2 cellular contexts compared by ENCODE assay signal in genomic region chr1:66351913-66352312, GRCh38.
TF ChIP-seq lines count a peak whose summit lies in the region.

No MANE protein-coding gene starts in this region.

TF ChIP-seq in GM12878, 131 proteins besides CTCF, POLR2A, EP300 and RAD21 (continues in another document):
- TF ChIP-seq, protein P1, sequence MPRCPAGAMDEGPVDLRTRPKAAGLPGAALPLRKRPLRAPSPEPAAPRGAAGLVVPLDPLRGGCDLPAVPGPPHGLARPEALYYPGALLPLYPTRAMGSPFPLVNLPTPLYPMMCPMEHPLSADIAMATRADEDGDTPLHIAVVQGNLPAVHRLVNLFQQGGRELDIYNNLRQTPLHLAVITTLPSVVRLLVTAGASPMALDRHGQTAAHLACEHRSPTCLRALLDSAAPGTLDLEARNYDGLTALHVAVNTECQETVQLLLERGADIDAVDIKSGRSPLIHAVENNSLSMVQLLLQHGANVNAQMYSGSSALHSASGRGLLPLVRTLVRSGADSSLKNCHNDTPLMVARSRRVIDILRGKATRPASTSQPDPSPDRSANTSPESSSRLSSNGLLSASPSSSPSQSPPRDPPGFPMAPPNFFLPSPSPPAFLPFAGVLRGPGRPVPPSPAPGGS (IDR thresholded peaks at IDR 0.05; ENCODE audit: borderline replicate concordance, insufficient read depth, low read depth, low read length, poor library complexity, severe bottlenecking) = no peak
- TF ChIP-seq ZNF622 (IDR thresholded peaks at IDR 0.05) = no peak
- TF ChIP-seq ETV6 (conservative IDR thresholded peaks at IDR 0.05 in 1 of 2, IDR thresholded peaks at IDR 0.05 in 1 of 2; ENCODE audit: borderline replicate concordance in 1 of 2, low read depth in 1 of 2) = no peak
- TF ChIP-seq NR2F1 (conservative IDR thresholded peaks at IDR 0.05) = peak; percentile 93
- TF ChIP-seq MYC (IDR thresholded peaks at IDR 0.05; ENCODE audit: insufficient read depth, insufficient read length, insufficient replicate concordance, low read length, severe bottlenecking) = no peak
- no peak for TF ChIP-seq STAT1 (conservative IDR thresholded peaks at IDR 0.05)
- no peak for TF ChIP-seq CHD2 (IDR thresholded peaks at IDR 0.05; ENCODE audit: borderline replicate concordance, low read depth, low read length)
- no peak for TF ChIP-seq PAX8 (IDR thresholded peaks at IDR 0.05)
- TF ChIP-seq MAX (IDR thresholded peaks at IDR 0.05; ENCODE audit: low read depth, low read length) = no peak
- TF ChIP-seq, protein P2, sequence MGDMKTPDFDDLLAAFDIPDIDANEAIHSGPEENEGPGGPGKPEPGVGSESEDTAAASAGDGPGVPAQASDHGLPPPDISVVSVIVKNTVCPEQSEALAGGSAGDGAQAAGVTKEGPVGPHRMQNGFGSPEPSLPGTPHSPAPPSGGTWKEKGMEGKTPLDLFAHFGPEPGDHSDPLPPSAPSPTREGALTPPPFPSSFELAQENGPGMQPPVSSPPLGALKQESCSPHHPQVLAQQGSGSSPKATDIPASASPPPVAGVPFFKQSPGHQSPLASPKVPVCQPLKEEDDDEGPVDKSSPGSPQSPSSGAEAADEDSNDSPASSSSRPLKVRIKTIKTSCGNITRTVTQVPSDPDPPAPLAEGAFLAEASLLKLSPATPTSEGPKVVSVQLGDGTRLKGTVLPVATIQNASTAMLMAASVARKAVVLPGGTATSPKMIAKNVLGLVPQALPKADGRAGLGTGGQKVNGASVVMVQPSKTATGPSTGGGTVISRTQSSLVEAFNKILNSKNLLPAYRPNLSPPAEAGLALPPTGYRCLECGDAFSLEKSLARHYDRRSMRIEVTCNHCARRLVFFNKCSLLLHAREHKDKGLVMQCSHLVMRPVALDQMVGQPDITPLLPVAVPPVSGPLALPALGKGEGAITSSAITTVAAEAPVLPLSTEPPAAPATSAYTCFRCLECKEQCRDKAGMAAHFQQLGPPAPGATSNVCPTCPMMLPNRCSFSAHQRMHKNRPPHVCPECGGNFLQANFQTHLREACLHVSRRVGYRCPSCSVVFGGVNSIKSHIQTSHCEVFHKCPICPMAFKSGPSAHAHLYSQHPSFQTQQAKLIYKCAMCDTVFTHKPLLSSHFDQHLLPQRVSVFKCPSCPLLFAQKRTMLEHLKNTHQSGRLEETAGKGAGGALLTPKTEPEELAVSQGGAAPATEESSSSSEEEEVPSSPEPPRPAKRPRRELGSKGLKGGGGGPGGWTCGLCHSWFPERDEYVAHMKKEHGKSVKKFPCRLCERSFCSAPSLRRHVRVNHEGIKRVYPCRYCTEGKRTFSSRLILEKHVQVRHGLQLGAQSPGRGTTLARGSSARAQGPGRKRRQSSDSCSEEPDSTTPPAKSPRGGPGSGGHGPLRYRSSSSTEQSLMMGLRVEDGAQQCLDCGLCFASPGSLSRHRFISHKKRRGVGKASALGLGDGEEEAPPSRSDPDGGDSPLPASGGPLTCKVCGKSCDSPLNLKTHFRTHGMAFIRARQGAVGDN (IDR thresholded peaks at IDR 0.05) = no peak
- TF ChIP-seq RCOR1 (conservative IDR thresholded peaks at IDR 0.05; ENCODE audit: low read depth, low read length) = no peak
- TF ChIP-seq, protein P3, sequence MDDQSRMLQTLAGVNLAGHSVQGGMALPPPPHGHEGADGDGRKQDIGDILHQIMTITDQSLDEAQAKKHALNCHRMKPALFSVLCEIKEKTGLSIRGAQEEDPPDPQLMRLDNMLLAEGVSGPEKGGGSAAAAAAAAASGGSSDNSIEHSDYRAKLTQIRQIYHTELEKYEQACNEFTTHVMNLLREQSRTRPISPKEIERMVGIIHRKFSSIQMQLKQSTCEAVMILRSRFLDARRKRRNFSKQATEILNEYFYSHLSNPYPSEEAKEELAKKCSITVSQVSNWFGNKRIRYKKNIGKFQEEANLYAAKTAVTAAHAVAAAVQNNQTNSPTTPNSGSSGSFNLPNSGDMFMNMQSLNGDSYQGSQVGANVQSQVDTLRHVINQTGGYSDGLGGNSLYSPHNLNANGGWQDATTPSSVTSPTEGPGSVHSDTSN (IDR thresholded peaks at IDR 0.05; ENCODE audit: insufficient replicate concordance, low read depth, low read length) = no peak
- TF ChIP-seq NFIC (IDR thresholded peaks at IDR 0.05; ENCODE audit: low read depth, low read length) = no peak
- TF ChIP-seq, protein P4, sequence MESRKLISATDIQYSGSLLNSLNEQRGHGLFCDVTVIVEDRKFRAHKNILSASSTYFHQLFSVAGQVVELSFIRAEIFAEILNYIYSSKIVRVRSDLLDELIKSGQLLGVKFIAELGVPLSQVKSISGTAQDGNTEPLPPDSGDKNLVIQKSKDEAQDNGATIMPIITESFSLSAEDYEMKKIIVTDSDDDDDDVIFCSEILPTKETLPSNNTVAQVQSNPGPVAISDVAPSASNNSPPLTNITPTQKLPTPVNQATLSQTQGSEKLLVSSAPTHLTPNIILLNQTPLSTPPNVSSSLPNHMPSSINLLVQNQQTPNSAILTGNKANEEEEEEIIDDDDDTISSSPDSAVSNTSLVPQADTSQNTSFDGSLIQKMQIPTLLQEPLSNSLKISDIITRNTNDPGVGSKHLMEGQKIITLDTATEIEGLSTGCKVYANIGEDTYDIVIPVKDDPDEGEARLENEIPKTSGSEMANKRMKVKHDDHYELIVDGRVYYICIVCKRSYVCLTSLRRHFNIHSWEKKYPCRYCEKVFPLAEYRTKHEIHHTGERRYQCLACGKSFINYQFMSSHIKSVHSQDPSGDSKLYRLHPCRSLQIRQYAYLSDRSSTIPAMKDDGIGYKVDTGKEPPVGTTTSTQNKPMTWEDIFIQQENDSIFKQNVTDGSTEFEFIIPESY (IDR thresholded peaks at IDR 0.05) = no peak
- TF ChIP-seq IRF4 (IDR thresholded peaks at IDR 0.05; ENCODE audit: low read depth, low read length) = no peak
- TF ChIP-seq STAT3 (IDR thresholded peaks at IDR 0.05; ENCODE audit: low read depth, low read length) = no peak
- TF ChIP-seq YY1 (IDR thresholded peaks at IDR 0.05; ENCODE audit: low read depth, low read length) = peak; percentile 83
- peak; percentile 96 for TF ChIP-seq POU2F2 (IDR thresholded peaks at IDR 0.05; ENCODE audit: borderline replicate concordance, low read depth, low read length)
- peak; percentile 49; the same call in 1 of the 2 replicates for TF ChIP-seq ASH2L (IDR thresholded peaks at IDR 0.05; ENCODE audit: borderline replicate concordance, low read depth)
- no peak for TF ChIP-seq RFX5 (IDR thresholded peaks at IDR 0.05; ENCODE audit: low read depth, low read length)

TF ChIP-seq in HepG2, 621 proteins besides CTCF, POLR2A, EP300 and RAD21 (continued from another document):
- TF ChIP-seq, protein P5, sequence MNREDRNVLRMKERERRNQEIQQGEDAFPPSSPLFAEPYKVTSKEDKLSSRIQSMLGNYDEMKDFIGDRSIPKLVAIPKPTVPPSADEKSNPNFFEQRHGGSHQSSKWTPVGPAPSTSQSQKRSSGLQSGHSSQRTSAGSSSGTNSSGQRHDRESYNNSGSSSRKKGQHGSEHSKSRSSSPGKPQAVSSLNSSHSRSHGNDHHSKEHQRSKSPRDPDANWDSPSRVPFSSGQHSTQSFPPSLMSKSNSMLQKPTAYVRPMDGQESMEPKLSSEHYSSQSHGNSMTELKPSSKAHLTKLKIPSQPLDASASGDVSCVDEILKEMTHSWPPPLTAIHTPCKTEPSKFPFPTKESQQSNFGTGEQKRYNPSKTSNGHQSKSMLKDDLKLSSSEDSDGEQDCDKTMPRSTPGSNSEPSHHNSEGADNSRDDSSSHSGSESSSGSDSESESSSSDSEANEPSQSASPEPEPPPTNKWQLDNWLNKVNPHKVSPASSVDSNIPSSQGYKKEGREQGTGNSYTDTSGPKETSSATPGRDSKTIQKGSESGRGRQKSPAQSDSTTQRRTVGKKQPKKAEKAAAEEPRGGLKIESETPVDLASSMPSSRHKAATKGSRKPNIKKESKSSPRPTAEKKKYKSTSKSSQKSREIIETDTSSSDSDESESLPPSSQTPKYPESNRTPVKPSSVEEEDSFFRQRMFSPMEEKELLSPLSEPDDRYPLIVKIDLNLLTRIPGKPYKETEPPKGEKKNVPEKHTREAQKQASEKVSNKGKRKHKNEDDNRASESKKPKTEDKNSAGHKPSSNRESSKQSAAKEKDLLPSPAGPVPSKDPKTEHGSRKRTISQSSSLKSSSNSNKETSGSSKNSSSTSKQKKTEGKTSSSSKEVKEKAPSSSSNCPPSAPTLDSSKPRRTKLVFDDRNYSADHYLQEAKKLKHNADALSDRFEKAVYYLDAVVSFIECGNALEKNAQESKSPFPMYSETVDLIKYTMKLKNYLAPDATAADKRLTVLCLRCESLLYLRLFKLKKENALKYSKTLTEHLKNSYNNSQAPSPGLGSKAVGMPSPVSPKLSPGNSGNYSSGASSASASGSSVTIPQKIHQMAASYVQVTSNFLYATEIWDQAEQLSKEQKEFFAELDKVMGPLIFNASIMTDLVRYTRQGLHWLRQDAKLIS (CRISPR knock-in tag; IDR thresholded peaks at IDR 0.05) = no peak
